Comparison of ENCODE assay signal across 20 cellular contexts in the genomic region with DNA sequence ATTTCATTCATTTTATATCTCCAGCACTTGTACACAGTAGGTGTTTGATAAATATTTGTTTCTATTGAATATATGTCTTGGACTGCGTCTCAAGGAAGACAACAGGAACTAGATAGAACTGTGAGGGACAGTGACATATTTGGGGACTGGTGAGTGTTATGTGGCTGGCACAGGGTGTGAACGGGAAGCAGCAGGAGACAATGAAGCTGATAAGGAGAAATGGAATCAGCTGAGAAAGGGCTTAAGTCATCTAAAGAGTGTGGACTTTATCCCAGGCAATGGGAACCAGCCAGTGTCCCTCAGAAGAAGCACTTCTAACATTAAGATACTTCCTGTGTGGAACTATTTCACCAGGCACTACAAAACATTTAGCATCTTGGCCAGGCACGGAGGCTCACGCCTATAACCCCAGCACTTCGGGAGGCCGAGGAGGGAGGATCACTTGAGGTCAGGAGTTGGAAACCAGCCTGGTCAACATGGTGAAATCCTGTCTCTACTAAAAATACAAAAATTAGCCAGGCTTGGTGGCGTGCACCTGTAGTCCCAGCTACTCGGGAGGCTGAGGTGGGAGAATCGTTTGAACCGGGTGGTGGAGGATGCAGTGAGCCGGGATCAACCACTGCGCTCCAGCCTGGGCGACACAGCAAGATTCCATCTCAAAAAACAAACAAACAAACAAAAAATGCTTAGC. TPM values are rescaled to one million over a fixed set of nuclear protein-coding genes. Genes with fewer than 3 reads are reported as not detected.
DNase-seq lines count a peak whose midpoint lies in the region; FAIRE-seq and TF ChIP-seq lines count a peak whose summit lies in the region.
"Had no signal": no experiment of that assay in that cellular context is flagged by ENCODE, and none has a peak within 500 bp of the region (broad histone marks: within the 10 kb centered on the region; RNA-seq: fewer than 3 reads in every experiment).

No MANE protein-coding gene starts in this region.

- intact Hi-C loops in endothelial cell of umbilical vein (cut with micrococcal nuclease): no loop called here

- H3K9me1 ChIP-seq in endothelial cell of umbilical vein (replicated peaks; ENCODE audit: control insufficient read depth, extremely low read depth, insufficient read depth, low read length): no peaks in the 10 kb centered on the region

- 0 out of 2 replicates have a peak, but pooled peaks cover 6% of the 10 kb centered on the region for H3K4me1 ChIP-seq in HEK293 (ENCODE audit: control insufficient read depth, insufficient read depth, low read length)
- peaks cover 38% of the 10 kb centered on the region for H3K4me1 ChIP-seq in endothelial cell of umbilical vein (ENCODE audit: control insufficient read depth, extremely low read depth, insufficient read depth, low read length)
- peaks cover 47 to 68% (median 50%) of the 10 kb centered on the region in 3 donors for H3K4me1 ChIP-seq in skeletal muscle tissue (ENCODE audit: control insufficient read depth in 3 of 3, insufficient read depth in 3 of 3, low read length in 3 of 3)

- H2AFZ ChIP-seq in endothelial cell of umbilical vein (ENCODE audit: low read depth, low read length): no peak overlapping the region

- dilution Hi-C loops in endothelial cell of umbilical vein (cut with MboI; ENCODE audit: extremely low pct_ligation_motif_present, low sequenced_read_pairs): no loop called here

- CTCF ChIA-PET in activated naive CD4-positive, alpha-beta T cell treated with anti-CD3 and anti-CD28 coated beads, Interleukin-2, amount 10 ng/mL, durations not matched to agents 7 days and 5 days (lab: Charles Lee): no interaction called here
- CTCF ChIA-PET in HEK293 (lab: Yijun Ruan, JAX) (interaction anchor here (0.6 to 0.7 kb wide), 2 partner anchors 31 to 1533 kb away, joined by 3 read pairs; no protein-coding TSS in a partner anchor), endothelial cell of umbilical vein (lab: Charles Lee) (interaction anchor here (1.0 to 1.5 kb wide), 2 partner anchors 12 to 68 kb away, joined by 3 to 4 read pairs; no protein-coding TSS in a partner anchor)

- TF ChIP-seq CTCF in HEK293 (tag by site-specific recombination; IDR thresholded peaks at IDR 0.05) (no peak), endothelial cell of umbilical vein (IDR thresholded peaks at IDR 0.05; ENCODE audit: extremely low read depth in 1 of 2, insufficient read depth in 1 of 2, low read depth in 1 of 2, low read length in 2 of 2) (no peak), GM13977 (IDR thresholded peaks at IDR 0.05; ENCODE audit: extremely low read depth, insufficient read depth, missing control alignments) (no peak)

- no peaks in the 10 kb centered on the region for H4K20me1 ChIP-seq in endothelial cell of umbilical vein (replicated peaks; ENCODE audit: control insufficient read depth, extremely low read depth, insufficient read depth, low read length)

- H3K27ac ChIP-seq in HEK293 (ENCODE audit: extremely low read depth, low read depth, low read length): no peak overlapping the region
- peak overlapping the region; percentile 14 for H3K27ac ChIP-seq in endothelial cell of umbilical vein (ENCODE audit: insufficient read depth, low read depth, low read length)
- H3K27ac ChIP-seq in skeletal muscle tissue (ENCODE audit: low read depth, low read length): peak overlapping the region; percentile 26
- H3K27ac ChIP-seq: stomach, VCaP had no signal

- peaks cover 63% of the 10 kb centered on the region for H3K79me2 ChIP-seq in endothelial cell of umbilical vein (ENCODE audit: control insufficient read depth, insufficient read depth, low read length)

- no peak overlapping the region for H3K4me3 Mint-ChIP-seq in activated naive CD4-positive, alpha-beta T cell treated with anti-CD3 and anti-CD28 coated beads, Interleukin-2, amount 10 ng/mL, durations not matched to agents 7 days and 5 days

- POLR2A ChIA-PET in HEK293 (lab: Yijun Ruan, JAX) (interaction anchor here (1.6 kb wide), 1 partner anchor 15 kb away, joined by 3 read pairs; no protein-coding TSS in a partner anchor), endothelial cell of umbilical vein (lab: Charles Lee) (no interaction called here)

- peak overlapping the region; percentile 30 for H3K27ac Mint-ChIP-seq in activated naive CD4-positive, alpha-beta T cell treated with anti-CD3 and anti-CD28 coated beads, Interleukin-2, amount 10 ng/mL, durations not matched to agents 7 days and 5 days

- H3K4me3 ChIP-seq in HEK293 (ENCODE audit: low read depth, low read length) (no peak overlapping the region), endothelial cell of umbilical vein (replicated peaks in 1 of 3; ENCODE audit: insufficient read depth in 1 of 3, low read depth in 1 of 3, low read length in 3 of 3) (no peak overlapping the region), skeletal muscle tissue (ENCODE audit: low read length in 3 of 3) (no peak overlapping the region)
- H3K4me3 ChIP-seq: ascending aorta, stomach had no signal

- peaks cover 38% of the 10 kb centered on the region for H3K4me1 Mint-ChIP-seq in activated naive CD4-positive, alpha-beta T cell treated with anti-CD3 and anti-CD28 coated beads, Interleukin-2, amount 10 ng/mL, durations not matched to agents 7 days and 5 days

- DNase-seq in activated naive CD4-positive, alpha-beta T cell treated with anti-CD3 and anti-CD28 coated beads, Interleukin-2, amount 10 ng/mL, durations not matched to agents 7 days and 5 days: no peak
- DNase-seq in activated naive CD4-positive, alpha-beta T cell treated with Interleukin-2 at 50 U/mL for 16 hours: no peak
- DNase-seq in endothelial cell of umbilical vein (ENCODE audit: low read depth, low spot score): no peak
- DNase-seq in NCI-H187 treated with DMSO at 0.1 percent for 48 hours (lab: John Stamatoyannopoulos, UW): no peak
- DNase-seq in GM13977 (ENCODE audit: low spot score): no peak
- no peak for DNase-seq in SHP77 treated with DMSO at 0.1 percent for 48 hours (lab: John Stamatoyannopoulos, UW)
- DNase-seq: activated effector memory CD4-positive, alpha-beta T cell treated with anti-CD3 and anti-CD28 coated beads, Interleukin-2, amount 50 U/mL, for 16 hours; H7; hippocampal formation; IMR-90; midbrain; NCI-H2029; right cardiac atrium; RPMI8226; stomach had no signal

- in situ Hi-C loops in GM13977 (cut with MboI; ENCODE audit: low pct_unique_long_range_greater_than_20kb, low sequenced_read_pairs, unreplicated experiment): no loop called here

- peaks cover 59% of the 10 kb centered on the region for H3K36me3 Mint-ChIP-seq in activated naive CD4-positive, alpha-beta T cell treated with anti-CD3 and anti-CD28 coated beads, Interleukin-2, amount 10 ng/mL, durations not matched to agents 7 days and 5 days

- TF ChIP-seq POLR2A in endothelial cell of umbilical vein (IDR thresholded peaks at IDR 0.05; ENCODE audit: low read depth, low read length): no peak

- FAIRE-seq in endothelial cell of umbilical vein (lab: Jason Lieb, UNC): no peak
- FAIRE-seq: endometrium had no signal

- BruUV-seq in endothelial cell of umbilical vein (replicated peaks; lab: Mats Ljungman, UMichigan): no TSS peak

- H3K9ac ChIP-seq in endothelial cell of umbilical vein (replicated peaks; ENCODE audit: extremely low read depth, insufficient read depth, low read length) (no peak overlapping the region), skeletal muscle tissue (ENCODE audit: low read depth in 1 of 3, low read length in 3 of 3) (no peak overlapping the region)

- H3K4me2 ChIP-seq in endothelial cell of umbilical vein (ENCODE audit: insufficient read depth, low read length): no peak overlapping the region

- H3K27me3 ChIP-seq in endothelial cell of umbilical vein (ENCODE audit: control insufficient read depth in 2 of 2, insufficient read depth in 2 of 2, low read length in 2 of 2): no peaks in the 10 kb centered on the region
- no peaks in the 10 kb centered on the region for H3K27me3 ChIP-seq in skeletal muscle tissue (ENCODE audit: control insufficient read depth in 3 of 3, insufficient read depth in 3 of 3, low read length in 3 of 3)
- H3K27me3 ChIP-seq: ascending aorta, stomach had no signal

- no peaks in the 10 kb centered on the region for H3K9me3 Mint-ChIP-seq in activated naive CD4-positive, alpha-beta T cell treated with anti-CD3 and anti-CD28 coated beads, Interleukin-2, amount 10 ng/mL, durations not matched to agents 7 days and 5 days

- no peaks in the 10 kb centered on the region for H3K9me3 ChIP-seq in HEK293 (ENCODE audit: control insufficient read depth, insufficient read depth, low read depth, low read length)
- no peaks in the 10 kb centered on the region for H3K9me3 ChIP-seq in endothelial cell of umbilical vein (replicated peaks; ENCODE audit: control insufficient read depth, insufficient read depth, low read length)
- H3K9me3 ChIP-seq in skeletal muscle tissue (ENCODE audit: control insufficient read depth in 3 of 3, low read length in 3 of 3): no peaks in the 10 kb centered on the region
- H3K9me3 ChIP-seq: ascending aorta, stomach had no signal

- H3K27me3 Mint-ChIP-seq in activated naive CD4-positive, alpha-beta T cell treated with anti-CD3 and anti-CD28 coated beads, Interleukin-2, amount 10 ng/mL, durations not matched to agents 7 days and 5 days: no peaks in the 10 kb centered on the region

- peaks cover 4 to 68% of the 10 kb centered on the region in 2 experiments; a peak in 2 of 3 replicates for H3K36me3 ChIP-seq in HEK293 (ENCODE audit: control insufficient read depth in 2 of 2, insufficient read depth in 1 of 2, low read length in 2 of 2)
- H3K36me3 ChIP-seq in endothelial cell of umbilical vein (ENCODE audit: control insufficient read depth in 2 of 2, extremely low read depth in 1 of 2, insufficient read depth in 2 of 2, low read length in 2 of 2): peaks cover 30 to 43% of the 10 kb centered on the region in 2 experiments
- peaks cover 27 to 48% (median 35%) of the 10 kb centered on the region in 3 donors for H3K36me3 ChIP-seq in skeletal muscle tissue (ENCODE audit: control insufficient read depth in 3 of 3, insufficient read depth in 3 of 3, low read length in 3 of 3)

TF ChIP-seq in HEK293, 187 proteins besides CTCF, POLR2A, EP300 and RAD21 (continues in another document):
- no peak for TF ChIP-seq ZNF521 (tag by site-specific recombination; IDR thresholded peaks at IDR 0.05)

TF ChIP-seq in endothelial cell of umbilical vein, 7 proteins besides CTCF, POLR2A, EP300 and RAD21 (continues in another document):
- TF ChIP-seq FOS (IDR thresholded peaks at IDR 0.05; ENCODE audit: borderline replicate concordance, insufficient read depth, low read length): no peak

RNA-seq across cellular contexts. Expression of gene ARHGAP17, which starts 41.3 kb away (rescaled TPM):
- total RNA-seq in endothelial cell of umbilical vein (151 and 164 TPM in 2 replicates), skeletal muscle tissue (17.2 TPM)
- 63.1 and 65.8 TPM in 2 replicates for polyA plus RNA-seq in endothelial cell of umbilical vein
- polyA plus RNA-seq in endothelial cell of umbilical vein (2011; cell fraction: cytosol; rRNA removed): 67.5 and 72.3 TPM in 2 replicates
- polyA plus RNA-seq in endothelial cell of umbilical vein (2011; cell fraction: nucleus; rRNA removed): 155 and 157 TPM in 2 replicates
- polyA plus RNA-seq in endothelial cell of umbilical vein (2012): 88.4 and 132 TPM in 2 replicates
- polyA minus RNA-seq in endothelial cell of umbilical vein: 119 and 130 TPM in 2 replicates
- 27.0 TPM for polyA minus RNA-seq in endothelial cell of umbilical vein (2011; cell fraction: cytosol; rRNA and poly(A)+ RNA removed)
- 123 and 174 TPM in 2 replicates for polyA minus RNA-seq in endothelial cell of umbilical vein (2011; cell fraction: nucleus; rRNA and poly(A)+ RNA removed)
